In genomic region chr11:76794371-76795284, GRCh38 we compare ENCODE assay signal across 15 cellular contexts. TPM values are rescaled to one million over a fixed set of nuclear protein-coding genes. Genes with fewer than 3 reads are reported as not detected.
DNase-seq lines count a peak whose midpoint lies in the region; ATAC-seq, FAIRE-seq and TF ChIP-seq lines count a peak whose summit lies in the region.
"Had no signal": no experiment of that assay in that cellular context is flagged by ENCODE, and none has a peak within 500 bp of the region (broad histone marks: within the 10 kb centered on the region; RNA-seq: fewer than 3 reads in every experiment).

No MANE protein-coding gene starts in this region.

- H3K27ac Mint-ChIP-seq in activated T-cell treated with anti-CD3 and anti-CD28 coated beads, Interleukin-2, amount 50 U/mL, for 72 hours, result no peak overlapping the region
- H3K27ac Mint-ChIP-seq: activated naive CD4-positive, alpha-beta T cell treated with anti-CD3 and anti-CD28 coated beads, Interleukin-2, amount 50 U/mL, for 72 hours; stimulated activated naive B cell treated with anti-CD40 and anti-IgM and Interleukin-4, amounts not matched to agents 10 μg/mL and 1 μg/mL and 100 μg/mL, for 72 hours; T-helper 2 cell treated with Interferon-gamma antibody and Interleukin-4, amounts not matched to agents 5 μg/mL and 100 μg/mL, for 36 hours had no signal

- H3K9me3 ChIP-seq in A673 (ENCODE audit: low read depth, low read length, poor library complexity, severe bottlenecking), result peaks cover 10% of the 10 kb centered on the region
- H3K9me3 ChIP-seq in hepatocyte (ENCODE audit: low read depth), result no peaks in the 10 kb centered on the region
- no peaks in the 10 kb centered on the region for H3K9me3 ChIP-seq in prostate gland

- ATAC-seq in GM18517 (IDR thresholded peaks at IDR 0.05; ENCODE audit: unreplicated experiment), result no peak
- no peak for ATAC-seq in GM19452 (IDR thresholded peaks at IDR 0.05; ENCODE audit: unreplicated experiment)
- ATAC-seq in activated T-cell treated with anti-CD3 and anti-CD28 coated beads, Interleukin-2, amount 50 U/mL, for 72 hours (replicated peaks in 1 of 2), result no peak
- no peak for ATAC-seq in HG03196 (IDR thresholded peaks at IDR 0.05; ENCODE audit: unreplicated experiment)
- ATAC-seq: activated naive CD4-positive, alpha-beta T cell treated with anti-CD3 and anti-CD28 coated beads, Interleukin-2, amount 50 U/mL, for 72 hours; stimulated activated naive B cell treated with anti-CD40 and anti-IgM and Interleukin-4, amounts not matched to agents 10 μg/mL and 1 μg/mL and 100 μg/mL, for 72 hours had no signal

- H3K4me1 Mint-ChIP-seq in activated T-cell treated with anti-CD3 and anti-CD28 coated beads, Interleukin-2, amount 50 U/mL, for 72 hours (ENCODE audit: low read depth), result peaks cover 22% of the 10 kb centered on the region

- WGBS in hepatocyte (ENCODE audit: low lambda C conversion rate, missing lambda C conversion rate), result 97% methylated on average over 12 of the region's 12 CpGs
- whole genome bisulfite sequencing in prostate gland, result 82% methylated on average over 12 of the region's 12 CpGs

- no peaks in the 10 kb centered on the region for H3K9me2 ChIP-seq in hepatocyte (replicated peaks; ENCODE audit: insufficient read depth)

- H3K27me3 ChIP-seq in A673 (replicated peaks; ENCODE audit: insufficient read depth, low read depth, low read length, poor library complexity) (no peaks in the 10 kb centered on the region), hepatocyte (no peaks in the 10 kb centered on the region), prostate gland (replicated peaks; ENCODE audit: insufficient read depth) (no peaks in the 10 kb centered on the region)

- H3K4me1 ChIP-seq in A673 (ENCODE audit: insufficient read depth, low read length, poor library complexity, severe bottlenecking) (peaks cover 33% of the 10 kb centered on the region), hepatocyte (ENCODE audit: insufficient read depth) (peaks cover 45% of the 10 kb centered on the region), prostate gland (replicated peaks) (peaks cover 18% of the 10 kb centered on the region)

- CTCF ChIA-PET in A673 (lab: Charles Lee), result no interaction called here

- TF ChIP-seq POLR2A in prostate gland (IDR thresholded peaks at IDR 0.05), result no peak

- no peak for DNase-seq in A673 (ENCODE audit: low spot score)
- no peak for DNase-seq in HTR-8/SVneo (ENCODE audit: insufficient read length, low spot score)
- no peak for DNase-seq in hepatocyte (ENCODE audit: low spot score)
- no peak for DNase-seq in prostate gland (ENCODE audit: low spot score)
- no peak for DNase-seq in activated T-cell treated with anti-CD3 and anti-CD28 coated beads, Interleukin-2, amount 50 U/mL, for 72 hours
- DNase-seq: Calu3; effector memory CD4-positive, alpha-beta T cell; NCI-H1436 treated with DMSO at 0.1 percent for 48 hours; stimulated activated naive B cell treated with anti-CD40 and anti-IgM and Interleukin-4, amounts not matched to agents 10 μg/mL and 1 μg/mL and 100 μg/mL, for 72 hours had no signal

- no peaks in the 10 kb centered on the region for H3K36me3 Mint-ChIP-seq in activated T-cell treated with anti-CD3 and anti-CD28 coated beads, Interleukin-2, amount 50 U/mL, for 72 hours (ENCODE audit: insufficient read depth in 2 of 2)
- H3K36me3 Mint-ChIP-seq: stimulated activated naive B cell treated with anti-CD40 and anti-IgM and Interleukin-4, amounts not matched to agents 10 μg/mL and 1 μg/mL and 100 μg/mL, for 72 hours had no signal

- peaks cover 44% of the 10 kb centered on the region for H4K20me1 ChIP-seq in hepatocyte (ENCODE audit: insufficient read depth, poor library complexity, severe bottlenecking)

- no peak overlapping the region for H3K4me3 ChIP-seq in A673 (ENCODE audit: low read depth, low read length, poor library complexity, severe bottlenecking)
- no peak overlapping the region for H3K4me3 ChIP-seq in hepatocyte
- H3K4me3 ChIP-seq in prostate gland, result no peak overlapping the region

- H3K27ac ChIP-seq in A673 (ENCODE audit: low read depth, low read length, poor library complexity, severe bottlenecking) (peak overlapping the region; percentile 73), hepatocyte (peak overlapping the region; percentile 77), prostate gland (peak overlapping the region; percentile 62 to 67)

- intact Hi-C loops in A673 (cut with micrococcal nuclease; ENCODE audit: unreplicated experiment) (no loop called here), prostate gland (cut with DNase I) (no loop called here)

- no TSS peak for BruUV-seq in A673 (replicated peaks; lab: Mats Ljungman, UMichigan)

- H3K36me3 ChIP-seq in A673 (ENCODE audit: insufficient read depth, low read length, poor library complexity, severe bottlenecking) (no peaks in the 10 kb centered on the region), hepatocyte (replicated peaks; ENCODE audit: insufficient read depth, low read depth) (no peaks in the 10 kb centered on the region), prostate gland (no peaks in the 10 kb centered on the region)

- peak; percentile 79 for FAIRE-seq in HTR-8/SVneo (lab: Jason Lieb, UNC)
- FAIRE-seq: G401.6 had no signal

- H3K4me3 Mint-ChIP-seq in activated T-cell treated with anti-CD3 and anti-CD28 coated beads, Interleukin-2, amount 50 U/mL, for 72 hours, result no peak overlapping the region
- H3K4me3 Mint-ChIP-seq: stimulated activated naive B cell treated with anti-CD40 and anti-IgM and Interleukin-4, amounts not matched to agents 10 μg/mL and 1 μg/mL and 100 μg/mL, for 72 hours; T-helper 2 cell treated with Interferon-gamma antibody and Interleukin-4, amounts not matched to agents 5 μg/mL and 100 μg/mL, for 36 hours had no signal

- POLR2A ChIA-PET in A673 (lab: Charles Lee; ENCODE audit: low non-redundant PET), result interaction anchor here (0.6 kb wide), 1 partner anchor 9 kb away, joined by 4 read pairs; no protein-coding TSS in a partner anchor

- H3K9me3 Mint-ChIP-seq in activated T-cell treated with anti-CD3 and anti-CD28 coated beads, Interleukin-2, amount 50 U/mL, for 72 hours, result no peaks in the 10 kb centered on the region
- H3K9me3 Mint-ChIP-seq: T-helper 2 cell treated with Interferon-gamma antibody and Interleukin-4, amounts not matched to agents 5 μg/mL and 100 μg/mL, for 36 hours had no signal

- no peak overlapping the region for H2AFZ ChIP-seq in hepatocyte

- TF ChIP-seq CTCF in A673 (conservative IDR thresholded peaks at IDR 0.05; ENCODE audit: low read depth, low read length) (no peak), hepatocyte (IDR thresholded peaks at IDR 0.05; ENCODE audit: poor library complexity) (no peak), prostate gland (IDR thresholded peaks at IDR 0.05) (no peak)

- peak overlapping the region; percentile 67 for H3K4me2 ChIP-seq in hepatocyte

- peaks cover 81% of the 10 kb centered on the region for H3K79me2 ChIP-seq in hepatocyte

- H3K27me3 Mint-ChIP-seq in activated T-cell treated with anti-CD3 and anti-CD28 coated beads, Interleukin-2, amount 50 U/mL, for 72 hours (ENCODE audit: low read depth), result peaks cover 30% of the 10 kb centered on the region

RNA-seq across cellular contexts. Expression of gene TSKU, which starts 11.5 kb away (rescaled TPM):
- total RNA-seq in A673 (2021) (25.3 and 29.0 TPM in 2 replicates), hepatocyte (61.9 and 62.9 TPM in 2 replicates), prostate gland (10 to 100 TPM; 71.2 to 72.8 TPM)
- polyA plus RNA-seq in hepatocyte, result 73.7 and 81.9 TPM in 2 replicates
- 1 to 10 TPM; 1.4 to 3.6 TPM for total RNA-seq in activated T-cell treated with anti-CD3 and anti-CD28 coated beads, Interleukin-2, amount 50 U/mL, for 72 hours
